1 cellular context compared by ENCODE assay signal in genomic region chr9:76926846-76927245, GRCh38.
TF ChIP-seq lines count a peak whose summit lies in the region.

No MANE protein-coding gene starts in this region.

TF ChIP-seq in GM23338, 12 proteins besides CTCF, POLR2A, EP300 and RAD21 (continued from another document):
- TF ChIP-seq, protein P1, sequence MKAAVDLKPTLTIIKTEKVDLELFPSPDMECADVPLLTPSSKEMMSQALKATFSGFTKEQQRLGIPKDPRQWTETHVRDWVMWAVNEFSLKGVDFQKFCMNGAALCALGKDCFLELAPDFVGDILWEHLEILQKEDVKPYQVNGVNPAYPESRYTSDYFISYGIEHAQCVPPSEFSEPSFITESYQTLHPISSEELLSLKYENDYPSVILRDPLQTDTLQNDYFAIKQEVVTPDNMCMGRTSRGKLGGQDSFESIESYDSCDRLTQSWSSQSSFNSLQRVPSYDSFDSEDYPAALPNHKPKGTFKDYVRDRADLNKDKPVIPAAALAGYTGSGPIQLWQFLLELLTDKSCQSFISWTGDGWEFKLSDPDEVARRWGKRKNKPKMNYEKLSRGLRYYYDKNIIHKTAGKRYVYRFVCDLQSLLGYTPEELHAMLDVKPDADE (IDR thresholded peaks at IDR 0.05), result no peak
- TF ChIP-seq POLR2AphosphoS5 (IDR thresholded peaks at IDR 0.05; ENCODE audit: low read depth) (no peak), JUNB (IDR thresholded peaks at IDR 0.05; ENCODE audit: unreplicated experiment) (no peak), ZNF462 (CRISPR knock-in tag; IDR thresholded peaks at IDR 0.05) (no peak), EZH2 (IDR thresholded peaks at IDR 0.05; ENCODE audit: low read depth, unreplicated experiment) (no peak), REST (IDR thresholded peaks at IDR 0.05; ENCODE audit: unreplicated experiment) (no peak), ZNF114 (CRISPR knock-in tag; IDR thresholded peaks at IDR 0.05) (no peak), ZNF331 (CRISPR knock-in tag; IDR thresholded peaks at IDR 0.05; ENCODE audit: low read depth) (no peak), STAT1 (IDR thresholded peaks at IDR 0.05; ENCODE audit: unreplicated experiment) (no peak), EZH2phosphoT487 (IDR thresholded peaks at IDR 0.05; ENCODE audit: unreplicated experiment) (no peak), CREB1 (CRISPR knock-in tag; IDR thresholded peaks at IDR 0.05; ENCODE audit: low read depth) (no peak)
